In genomic region chr2:20213651-20214565, GRCh38 we compare ENCODE assay signal across 9 cellular contexts.
A peak's percentile ranks its signal among the peaks of the same experiment; 100 is the strongest.
DNase-seq lines count a peak whose midpoint lies in the region; ATAC-seq, FAIRE-seq and TF ChIP-seq lines count a peak whose summit lies in the region.
"Had no signal": no experiment of that assay in that cellular context is flagged by ENCODE, and none has a peak within 500 bp of the region (broad histone marks: within the 10 kb centered on the region; RNA-seq: fewer than 3 reads in every experiment).

No MANE protein-coding gene starts in this region.

- no peak for ATAC-seq in HG02973 (IDR thresholded peaks at IDR 0.05; ENCODE audit: unreplicated experiment)
- no peak for ATAC-seq in HG03045 (IDR thresholded peaks at IDR 0.05; ENCODE audit: unreplicated experiment)
- ATAC-seq: activated CD8-positive, alpha-beta memory T cell treated with anti-CD3 and anti-CD28 coated beads, Interleukin-2, amount 10 ng/mL, durations not matched to agents 7 days and 5 days had no signal

- H3K4me1 ChIP-seq in DOHH2 (ENCODE audit: control insufficient read depth, low read length) (peaks cover 25% of the 10 kb centered on the region), mucosa of stomach (ENCODE audit: control insufficient read depth, insufficient read depth, low read length) (peaks cover 100% of the 10 kb centered on the region)

- H3K9me2 ChIP-seq in DOHH2 (replicated peaks; ENCODE audit: control insufficient read depth, low read length), result no peaks in the 10 kb centered on the region

- H3K9ac ChIP-seq in mucosa of stomach (ENCODE audit: low read length), result peak overlapping the region; percentile 55

- H3K9me3 ChIP-seq in DOHH2 (ENCODE audit: control insufficient read depth, insufficient read depth, low read length) (no peaks in the 10 kb centered on the region), WERI-Rb-1 (ENCODE audit: severe bottlenecking) (no peaks in the 10 kb centered on the region), mucosa of stomach (ENCODE audit: control insufficient read depth, low read length) (no peaks in the 10 kb centered on the region)

- no peaks in the 10 kb centered on the region for H4K20me1 ChIP-seq in DOHH2 (ENCODE audit: control insufficient read depth, insufficient read depth, low read depth, low read length)

- no peaks in the 10 kb centered on the region for H3K79me2 ChIP-seq in DOHH2 (ENCODE audit: control insufficient read depth, low read length)

- H3K27ac ChIP-seq in DOHH2 (ENCODE audit: low read depth, low read length) (no peak overlapping the region), WERI-Rb-1 (peak overlapping the region; percentile 91)

- FAIRE-seq in HTR-8/SVneo (lab: Jason Lieb, UNC), result peak; percentile 13

- no peak for TF ChIP-seq CTCF in DOHH2 (IDR thresholded peaks at IDR 0.05; ENCODE audit: low read depth, low read length, poor library complexity, severe bottlenecking)
- no peak for TF ChIP-seq CTCF in WERI-Rb-1 (IDR thresholded peaks at IDR 0.05; ENCODE audit: low read depth, low read length)

- H3K4me3 ChIP-seq in DOHH2 (ENCODE audit: low read length), result no peak overlapping the region
- no peak overlapping the region for H3K4me3 ChIP-seq in WERI-Rb-1 (ENCODE audit: low read depth, low read length)
- no peak overlapping the region for H3K4me3 ChIP-seq in mucosa of stomach (ENCODE audit: low read length)

- DNase-seq in HTR-8/SVneo (ENCODE audit: insufficient read length, low spot score) (no peak), WERI-Rb-1 (peak; percentile 73), HK-2 (ENCODE audit: unreplicated experiment) (no peak)
- DNase-seq in stimulated activated CD4-positive, alpha-beta T cell treated with anti-CD3 and anti-CD28 coated beads, Interleukin-1b, Interleukin-23, amount 100 ng/mL, for 48 hours, result no peak
- DNase-seq: activated CD8-positive, alpha-beta memory T cell treated with anti-CD3 and anti-CD28 coated beads, Interleukin-2, amount 10 ng/mL, durations not matched to agents 7 days and 5 days had no signal

- peak overlapping the region; percentile 14; the same call in 1 of the 2 replicates for H3K4me2 ChIP-seq in DOHH2 (ENCODE audit: low read length)

- H3F3A ChIP-seq in DOHH2 (ENCODE audit: control insufficient read depth, insufficient read depth), result no peaks in the 10 kb centered on the region

- H3K27me3 ChIP-seq in DOHH2 (ENCODE audit: control insufficient read depth, low read length), result peaks cover 11% of the 10 kb centered on the region; the same call in 1 of the 2 replicates
- no peaks in the 10 kb centered on the region for H3K27me3 ChIP-seq in WERI-Rb-1 (ENCODE audit: insufficient read depth, low read depth, severe bottlenecking)
- no peaks in the 10 kb centered on the region for H3K27me3 ChIP-seq in mucosa of stomach (ENCODE audit: control insufficient read depth, insufficient read depth, low read length)

- no peaks in the 10 kb centered on the region for H3K36me3 ChIP-seq in DOHH2 (ENCODE audit: control insufficient read depth, low read length)
- H3K36me3 ChIP-seq in WERI-Rb-1, result peaks cover 5% of the 10 kb centered on the region; the same call in 1 of the 2 replicates
- no peaks in the 10 kb centered on the region for H3K36me3 ChIP-seq in mucosa of stomach (ENCODE audit: control insufficient read depth, insufficient read depth, low read length)
